8 cellular contexts compared by ENCODE assay signal in the genomic region with DNA sequence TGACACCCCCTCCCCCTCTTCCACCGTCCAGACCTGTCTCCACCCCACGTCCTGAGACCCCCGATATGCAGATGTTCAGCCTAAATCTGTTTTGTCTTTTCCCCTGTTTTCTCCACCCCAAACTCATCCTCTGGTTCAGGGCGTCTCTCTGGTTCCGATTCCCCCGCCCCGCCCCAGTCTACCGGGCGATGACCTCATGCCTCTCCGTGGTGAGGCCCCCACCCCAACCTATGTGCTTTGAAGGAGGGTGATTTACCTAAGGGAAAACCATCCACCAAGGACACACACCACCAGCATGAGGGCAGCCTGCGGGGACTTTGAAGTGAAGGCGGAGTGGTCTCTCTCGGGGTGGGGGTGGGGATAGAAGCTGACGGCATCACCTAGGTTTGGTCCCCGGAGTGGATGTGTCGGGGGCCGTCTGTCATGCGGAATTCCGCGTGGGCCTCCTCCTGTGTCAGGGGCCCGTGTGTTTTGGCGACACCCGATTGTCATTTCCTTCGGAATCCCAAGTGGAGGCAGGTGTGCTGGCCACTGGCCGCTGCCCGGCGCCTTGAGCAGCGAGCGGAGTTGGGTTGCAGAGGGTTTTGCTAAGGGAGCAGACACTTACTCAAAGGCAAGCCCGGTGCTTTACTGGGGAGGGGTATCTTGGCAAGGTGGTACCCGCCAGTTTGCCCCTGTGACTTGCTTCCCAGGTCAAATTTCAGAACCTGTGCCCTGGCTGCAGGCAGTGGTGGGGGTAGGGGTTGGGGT. TPM values are rescaled to one million over a fixed set of nuclear protein-coding genes. Genes with fewer than 3 reads are reported as not detected.
DNase-seq lines count a peak whose midpoint lies in the region; ATAC-seq and TF ChIP-seq lines count a peak whose summit lies in the region.

No MANE protein-coding gene starts in this region.

- peaks cover 1% of the 10 kb centered on the region for H3K36me3 ChIP-seq in Caco-2 (ENCODE audit: control insufficient read depth, insufficient read depth, low read length)
- H3K36me3 ChIP-seq in Panc1 (ENCODE audit: control insufficient read depth, insufficient read depth, low read length), result peaks cover 3% of the 10 kb centered on the region
- peaks cover 33% of the 10 kb centered on the region for H3K36me3 ChIP-seq in lower lobe of right lung

- no peak for ATAC-seq in Panc1
- ATAC-seq in lower lobe of right lung, result no peak
- ATAC-seq in GM21390 (IDR thresholded peaks at IDR 0.05; ENCODE audit: unreplicated experiment), result no peak

- DNase-seq in Caco-2 (no peak), Panc1 (ENCODE audit: low read depth, low spot score) (no peak), cardiac fibroblast (ENCODE audit: low read depth in 2 of 2) (peak in 1 of 2 donors; percentile 10), lower lobe of right lung (no peak), substantia nigra (lab: John Stamatoyannopoulos, UW) (peak in 2 of 49 donors; percentile 14 to 46), RPMI8226 (no peak), DMS 273 (lab: John Stamatoyannopoulos, UW; ENCODE audit: unreplicated experiment) (no peak)

- TF ChIP-seq CTCF in Caco-2 (IDR thresholded peaks at IDR 0.05; ENCODE audit: insufficient read depth in 1 of 2, low read depth in 1 of 2, low read length in 1 of 2, severe bottlenecking in 1 of 2, unreplicated experiment in 1 of 2) (no peak), Panc1 (IDR thresholded peaks at IDR 0.05) (no peak), cardiac fibroblast (IDR thresholded peaks at IDR 0.05; ENCODE audit: low read depth, low read length) (no peak), lower lobe of right lung (IDR thresholded peaks at IDR 0.05) (no peak)

- in situ Hi-C loops in Panc1 (cut with HindIII; ENCODE audit: low pct_unique_long_range_greater_than_20kb, low sequenced_read_pairs), result no loop called here

- H3K27ac ChIP-seq in Panc1 (ENCODE audit: low read length) (peak overlapping the region; percentile 8; the same call in 1 of the 2 replicates), lower lobe of right lung (peak overlapping the region; percentile 6), substantia nigra (ENCODE audit: low read depth, low read length, poor library complexity, severe bottlenecking) (peak overlapping the region; percentile 65)

- H3K4me3 ChIP-seq in Caco-2 (ENCODE audit: low read depth, low read length), result peak overlapping the region; percentile 61
- peak overlapping the region; percentile 72 to 73 for H3K4me3 ChIP-seq in Panc1 (ENCODE audit: low read depth in 2 of 2, low read length in 2 of 2)
- peak overlapping the region; percentile 82 to 92 for H3K4me3 ChIP-seq in cardiac fibroblast (replicated peaks in 1 of 2; ENCODE audit: low read depth in 2 of 2, low read length in 2 of 2)
- H3K4me3 ChIP-seq in lower lobe of right lung, result peak overlapping the region; percentile 87

- POLR2A ChIA-PET in Caco-2 (lab: Charles Lee), result interaction anchor here (0.6 kb wide), 1 partner anchor 318 kb away, joined by 3 read pairs; no protein-coding TSS in a partner anchor
- POLR2A ChIA-PET in Panc1 (lab: Charles Lee), result interaction anchor here (0.9 kb wide), 1 partner anchor 285 kb away, joined by 9 read pairs; no protein-coding TSS in a partner anchor

- no peaks in the 10 kb centered on the region for H3K27me3 ChIP-seq in Caco-2 (replicated peaks; ENCODE audit: control insufficient read depth, insufficient read depth, low read length)
- no peaks in the 10 kb centered on the region for H3K27me3 ChIP-seq in Panc1 (ENCODE audit: control insufficient read depth, insufficient read depth, low read length)
- H3K27me3 ChIP-seq in lower lobe of right lung (ENCODE audit: low read depth), result no peaks in the 10 kb centered on the region

- H3K36me3 Mint-ChIP-seq in Caco-2 (ENCODE audit: insufficient read depth, unreplicated experiment), result peaks cover 29% of the 10 kb centered on the region

- peak overlapping the region; percentile 80 for H3K4me3 Mint-ChIP-seq in Caco-2 (ENCODE audit: unreplicated experiment)

- H3K4me1 ChIP-seq in Caco-2 (no peaks in the 10 kb centered on the region; the same call in 1 of the 2 replicates), Panc1 (ENCODE audit: control insufficient read depth, insufficient read depth, low read length) (no peaks in the 10 kb centered on the region; the same call in 1 of the 2 replicates), lower lobe of right lung (peaks cover 16% of the 10 kb centered on the region)

- CTCF ChIA-PET in Caco-2 (lab: Charles Lee), result interaction anchor here (0.9 to 1.4 kb wide), 2 partner anchors 22 to 38 kb away, joined by 4 to 5 read pairs; no protein-coding TSS in a partner anchor
- CTCF ChIA-PET in Panc1 (lab: Charles Lee), result no interaction called here

- intact Hi-C loops in Caco-2 (cut with micrococcal nuclease; ENCODE audit: unreplicated experiment), result no loop called here
- intact Hi-C loops in Panc1 (cut with micrococcal nuclease; ENCODE audit: unreplicated experiment), result no loop called here
- intact Hi-C loops in lower lobe of right lung (cut with DNase I), result no loop called here

- BruUV-seq in Caco-2 (replicated peaks; lab: Mats Ljungman, UMichigan), result no TSS peak
- TSS peak; percentile 85 for BruUV-seq in Panc1 (replicated peaks; lab: Mats Ljungman, UMichigan)

- no peaks in the 10 kb centered on the region for H3K4me1 Mint-ChIP-seq in Caco-2 (ENCODE audit: low read depth, unreplicated experiment)

- no peaks in the 10 kb centered on the region for H3K9me3 Mint-ChIP-seq in Caco-2 (ENCODE audit: unreplicated experiment)

- H3K9me3 ChIP-seq in Caco-2, result no peaks in the 10 kb centered on the region
- H3K9me3 ChIP-seq in Panc1 (ENCODE audit: control insufficient read depth, insufficient read depth, low read depth, low read length), result no peaks in the 10 kb centered on the region
- no peaks in the 10 kb centered on the region for H3K9me3 ChIP-seq in lower lobe of right lung

- H3K27me3 Mint-ChIP-seq in Caco-2 (ENCODE audit: insufficient read depth, unreplicated experiment), result no peaks in the 10 kb centered on the region

- peak overlapping the region; percentile 84 for H3K27ac Mint-ChIP-seq in Caco-2 (ENCODE audit: unreplicated experiment)

RNA-seq across cellular contexts. Expression of a gene that starts 1.4 kb away (rescaled TPM):
- total RNA-seq in Caco-2 (2022) (58.1 and 59.1 TPM in 2 replicates), Panc1 (2021; ENCODE audit: unreplicated experiment) (48.7 TPM), lower lobe of right lung (34.1 TPM)
- polyA plus RNA-seq in Panc1 (2012; ENCODE audit: insufficient read length), result 50.4 TPM

RNA-seq across cellular contexts. Expression of a gene that starts 7.1 kb away (rescaled TPM):
- total RNA-seq in Caco-2 (2022), result 17.4 and 18.3 TPM in 2 replicates
- total RNA-seq in Panc1 (2021; ENCODE audit: unreplicated experiment), result 24.9 TPM
- 38.2 TPM for polyA plus RNA-seq in Panc1 (2012; ENCODE audit: insufficient read length)
- total RNA-seq in lower lobe of right lung, result 9.9 TPM

RNA-seq across cellular contexts. Expression of a gene that starts 24.3 kb away (rescaled TPM):
- total RNA-seq in Caco-2 (2022) (not detected in 2 replicates), Panc1 (2021; ENCODE audit: unreplicated experiment) (not detected), lower lobe of right lung (not detected)
- not detected for polyA plus RNA-seq in Panc1 (2012; ENCODE audit: insufficient read length)

RNA-seq across cellular contexts. Expression of a gene that starts 27.2 kb away (rescaled TPM):
- total RNA-seq in Caco-2 (2022) (1.2 and 1.7 TPM in 2 replicates), Panc1 (2021; ENCODE audit: unreplicated experiment) (0.28 TPM), lower lobe of right lung (not detected)
- polyA plus RNA-seq in Panc1 (2012; ENCODE audit: insufficient read length), result not detected

RNA-seq across cellular contexts. Expression of a gene that starts 31.4 kb away (rescaled TPM):
- total RNA-seq in Caco-2 (2022) (1.5 and 1.9 TPM in 2 replicates), Panc1 (2021; ENCODE audit: unreplicated experiment) (not detected), lower lobe of right lung (2.2 TPM)
- polyA plus RNA-seq in Panc1 (2012; ENCODE audit: insufficient read length), result 8.4 TPM

Comparison
In these comparisons a context has a peak if more than half of its experiments do, and no peak if none do; other contexts are left out.
1. H3K27ac ChIP-seq: peak in every context shown above with its lines; median percentile 65 in substantia nigra; 8 in Panc1; 6 in lower lobe of right lung.